11 cellular contexts compared by ENCODE assay signal in genomic region chr6:20427856-20428255, GRCh38. TPM values are rescaled to one million over a fixed set of nuclear protein-coding genes. Genes with fewer than 3 reads are reported as not detected.
DNase-seq lines count a peak whose midpoint lies in the region; ATAC-seq, FAIRE-seq and TF ChIP-seq lines count a peak whose summit lies in the region.
"Had no signal": no experiment of that assay in that cellular context is flagged by ENCODE, and none has a peak within 500 bp of the region (broad histone marks: within the 10 kb centered on the region; RNA-seq: fewer than 3 reads in every experiment).

No MANE protein-coding gene starts in this region.

- H3K9me3 ChIP-seq in kidney (ENCODE audit: control insufficient read depth in 1 of 2, low read length in 2 of 2): no peaks in the 10 kb centered on the region
- H3K9me3 ChIP-seq in left ventricle myocardium inferior (replicated peaks): no peaks in the 10 kb centered on the region

- H3K27me3 ChIP-seq in left ventricle myocardium inferior (ENCODE audit: low read depth): no peaks in the 10 kb centered on the region

- no peak for FAIRE-seq in kidney (lab: Jason Lieb, UNC)
- FAIRE-seq: colon had no signal

- H3K4me3 ChIP-seq in kidney (ENCODE audit: low read length in 2 of 2) (no peak overlapping the region), left ventricle myocardium inferior (no peak overlapping the region)

- DNase-seq in kidney (no peak), NCI-H510A (lab: John Stamatoyannopoulos, UW) (no peak), left ventricle myocardium inferior (no peak)
- no peak for DNase-seq in activated T-cell treated with anti-CD3 and anti-CD28 coated beads, Interleukin-2, amount 50 U/mL, for 72 hours
- DNase-seq: activated CD8-positive, alpha-beta memory T cell treated with anti-CD3 and anti-CD28 coated beads, Interleukin-2, amount 50 U/mL, for 4 hours; substantia nigra had no signal

- H3K36me3 Mint-ChIP-seq in activated T-cell treated with anti-CD3 and anti-CD28 coated beads, Interleukin-2, amount 50 U/mL, for 72 hours (ENCODE audit: insufficient read depth in 2 of 2): peaks cover 5 to 17% of the 10 kb centered on the region in 2 donors

- intact Hi-C loops in kidney (cut with DNase I) (no loop called here), left ventricle myocardium inferior (cut with micrococcal nuclease) (no loop called here)

- no peak overlapping the region for H3K9ac ChIP-seq in kidney (ENCODE audit: low read length in 2 of 2)

- no peak overlapping the region for H3K4me3 Mint-ChIP-seq in activated T-cell treated with anti-CD3 and anti-CD28 coated beads, Interleukin-2, amount 50 U/mL, for 72 hours

- peaks cover 31% of the 10 kb centered on the region for H3K4me1 Mint-ChIP-seq in activated T-cell treated with anti-CD3 and anti-CD28 coated beads, Interleukin-2, amount 50 U/mL, for 72 hours (ENCODE audit: low read depth)

- H3K27ac Mint-ChIP-seq in activated T-cell treated with anti-CD3 and anti-CD28 coated beads, Interleukin-2, amount 50 U/mL, for 72 hours: no peak overlapping the region

- no peak for TF ChIP-seq CTCF in kidney (IDR thresholded peaks at IDR 0.05; ENCODE audit: borderline replicate concordance, extremely low read depth, insufficient read depth)
- no peak for TF ChIP-seq CTCF in left ventricle myocardium inferior (IDR thresholded peaks at IDR 0.05; ENCODE audit: borderline replicate concordance)

- no peaks in the 10 kb centered on the region for H3K9me3 Mint-ChIP-seq in activated T-cell treated with anti-CD3 and anti-CD28 coated beads, Interleukin-2, amount 50 U/mL, for 72 hours

- H3K27me3 Mint-ChIP-seq in activated T-cell treated with anti-CD3 and anti-CD28 coated beads, Interleukin-2, amount 50 U/mL, for 72 hours (ENCODE audit: low read depth): no peaks in the 10 kb centered on the region

- H3K27ac ChIP-seq in kidney (ENCODE audit: low read depth in 2 of 2, low read length in 2 of 2): peak overlapping the region; percentile 11 to 54
- H3K27ac ChIP-seq in left ventricle myocardium inferior (replicated peaks): no peak overlapping the region

- ATAC-seq in GM18517 (IDR thresholded peaks at IDR 0.05; ENCODE audit: unreplicated experiment): peak; percentile 90
- ATAC-seq in GM21576 (IDR thresholded peaks at IDR 0.05; ENCODE audit: unreplicated experiment): peak; percentile 75
- peak; percentile 88 for ATAC-seq in HG03354 (IDR thresholded peaks at IDR 0.05; ENCODE audit: poor library complexity, severe bottlenecking, unreplicated experiment)
- ATAC-seq in activated T-cell treated with anti-CD3 and anti-CD28 coated beads, Interleukin-2, amount 50 U/mL, for 72 hours (replicated peaks in 1 of 2): no peak
- no peak for ATAC-seq in SK-N-SH treated with all-trans-retinoic acid at 6 μM for 48 hours

- H3K4me1 ChIP-seq in kidney (ENCODE audit: control insufficient read depth in 1 of 2, insufficient read depth in 1 of 2, low read depth in 1 of 2, low read length in 2 of 2) (peaks cover 6 to 18% of the 10 kb centered on the region in 2 donors), left ventricle myocardium inferior (peaks cover 37% of the 10 kb centered on the region)

- H3K36me3 ChIP-seq in kidney (ENCODE audit: control insufficient read depth in 1 of 2, insufficient read depth in 2 of 2, low read length in 2 of 2) (no peaks in the 10 kb centered on the region), left ventricle myocardium inferior (no peaks in the 10 kb centered on the region)

TF ChIP-seq in SK-N-SH treated with all-trans-retinoic acid at 6 μM for 48 hours, 23 proteins besides CTCF, POLR2A, EP300 and RAD21:
- TF ChIP-seq TOX (CRISPR knock-in tag; IDR thresholded peaks at IDR 0.05; ENCODE audit: borderline replicate concordance): no peak
- TF ChIP-seq ZNF70 (CRISPR knock-in tag; IDR thresholded peaks at IDR 0.05): no peak
- no peak for TF ChIP-seq BACH2 (CRISPR knock-in tag; IDR thresholded peaks at IDR 0.05; ENCODE audit: borderline replicate concordance)
- TF ChIP-seq CSDC2 (CRISPR knock-in tag; IDR thresholded peaks at IDR 0.05): no peak
- TF ChIP-seq GLIS3 (CRISPR knock-in tag; IDR thresholded peaks at IDR 0.05): no peak
- no peak for TF ChIP-seq OSR1 (CRISPR knock-in tag; IDR thresholded peaks at IDR 0.05)
- TF ChIP-seq ZC3H10 (CRISPR knock-in tag; IDR thresholded peaks at IDR 0.05): no peak
- no peak for TF ChIP-seq ARNTL (CRISPR knock-in tag; IDR thresholded peaks at IDR 0.05; ENCODE audit: borderline replicate concordance, low read depth)
- no peak for TF ChIP-seq ZFP30 (CRISPR knock-in tag; IDR thresholded peaks at IDR 0.05)
- TF ChIP-seq ZFP3 (CRISPR knock-in tag; IDR thresholded peaks at IDR 0.05): no peak
- TF ChIP-seq TCF4 (CRISPR knock-in tag; IDR thresholded peaks at IDR 0.05; ENCODE audit: borderline replicate concordance): no peak
- no peak for TF ChIP-seq ESRRG (CRISPR knock-in tag; IDR thresholded peaks at IDR 0.05)
- TF ChIP-seq ZNF8 (CRISPR knock-in tag; IDR thresholded peaks at IDR 0.05): no peak
- TF ChIP-seq RARB (CRISPR knock-in tag; IDR thresholded peaks at IDR 0.05): no peak
- TF ChIP-seq SNAI2 (CRISPR knock-in tag; IDR thresholded peaks at IDR 0.05): no peak
- no peak for TF ChIP-seq CSRNP3 (CRISPR knock-in tag; IDR thresholded peaks at IDR 0.05)
- no peak for TF ChIP-seq ZNF565 (CRISPR knock-in tag; conservative IDR thresholded peaks at IDR 0.05; ENCODE audit: low read depth)
- TF ChIP-seq TSHZ2 (CRISPR knock-in tag; IDR thresholded peaks at IDR 0.05): no peak
- TF ChIP-seq CREB5 (CRISPR knock-in tag; IDR thresholded peaks at IDR 0.05; ENCODE audit: low read depth): no peak

RNA-seq across cellular contexts. Expression of gene E2F3, which starts 26.2 kb away (rescaled TPM):
- 11.0 TPM for total RNA-seq in kidney
- polyA plus RNA-seq in kidney (ENCODE audit: insufficient read depth, low read depth, low replicate concordance): 3.7 TPM
- 6.7 TPM for total RNA-seq in left ventricle myocardium inferior
- total RNA-seq in activated T-cell treated with anti-CD3 and anti-CD28 coated beads, Interleukin-2, amount 50 U/mL, for 72 hours: 10 to 100 TPM; 17.5 to 18.0 TPM

Comparison
In these comparisons a context has a peak if more than half of its experiments do, and no peak if none do; other contexts are left out.
1. ATAC-seq: peak in GM18517 (single experiment), GM21576 (single experiment) and HG03354 (single experiment); none in activated T-cell treated with anti-CD3 and anti-CD28 coated beads, Interleukin-2, amount 50 U/mL, for 72 hours (0 of 2) and SK-N-SH treated with all-trans-retinoic acid at 6 μM for 48 hours (single experiment).